ENCODE assay signal across 1 cellular context in the genomic region with DNA sequence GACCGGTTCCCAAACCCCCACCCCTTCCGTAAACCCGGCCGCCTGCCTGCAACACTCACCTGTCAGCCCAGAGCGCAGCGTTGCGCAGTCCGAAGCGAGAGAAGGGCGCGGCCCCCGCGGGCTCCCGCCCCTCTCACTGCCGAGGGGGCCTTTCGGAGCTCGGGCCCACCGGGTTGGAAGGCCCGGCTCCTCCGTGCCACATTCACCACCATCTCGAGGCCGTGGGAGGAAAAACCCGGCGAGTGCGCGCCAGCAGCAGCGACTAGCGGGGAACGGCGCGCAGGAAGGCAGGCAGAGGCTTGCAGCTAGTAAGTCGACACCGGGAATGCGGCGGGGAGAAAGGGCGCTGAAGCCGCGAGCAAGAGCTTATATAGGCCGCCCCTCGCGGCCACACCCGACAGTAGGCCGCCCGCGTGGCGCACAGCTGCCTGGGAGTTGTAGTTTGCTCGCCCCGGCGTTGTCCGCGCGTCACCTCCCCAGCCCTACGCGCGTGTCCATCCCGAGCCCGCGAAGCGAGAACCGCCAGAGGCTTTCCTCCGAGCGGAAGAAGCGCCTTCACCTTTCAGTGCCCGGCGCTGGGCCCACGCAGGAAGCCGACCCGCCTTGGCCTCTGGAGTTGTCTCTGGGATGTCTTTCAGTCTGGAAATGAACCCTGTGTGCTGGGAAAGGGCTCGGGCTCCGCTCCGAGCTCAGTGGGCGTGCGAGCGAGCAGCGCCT.
TF ChIP-seq lines count a peak whose summit lies in the region.

No MANE protein-coding gene starts in this region.

TF ChIP-seq in HepG2, 621 proteins besides CTCF, POLR2A, EP300 and RAD21 (continued from another document and continues in another):
- TF ChIP-seq MIER2 (CRISPR knock-in tag; IDR thresholded peaks at IDR 0.05) (0 out of 2 replicates have a peak, but pooled peaks have one; percentile 48), HOXA9 (CRISPR knock-in tag; IDR thresholded peaks at IDR 0.05; ENCODE audit: borderline replicate concordance) (no peak), ZNF7 (CRISPR knock-in tag; IDR thresholded peaks at IDR 0.05) (0 out of 2 replicates have a peak, but pooled peaks have one; percentile 5), ZNF234 (CRISPR knock-in tag; conservative IDR thresholded peaks at IDR 0.05) (no peak), PAX8 (CRISPR knock-in tag; IDR thresholded peaks at IDR 0.05; ENCODE audit: borderline replicate concordance) (no peak), ZNF343 (CRISPR knock-in tag; IDR thresholded peaks at IDR 0.05) (peak; percentile 71; the same call in 1 of the 2 replicates), YY1 (IDR thresholded peaks at IDR 0.05; ENCODE audit: insufficient read depth, insufficient replicate concordance, low read depth, low read length) (peak; percentile 85), PHF5A (CRISPR knock-in tag; IDR thresholded peaks at IDR 0.05; ENCODE audit: low read depth, unreplicated experiment) (no peak), TARDBP (CRISPR knock-in tag; IDR thresholded peaks at IDR 0.05) (peak; percentile 90), AKAP8 (CRISPR knock-in tag; IDR thresholded peaks at IDR 0.05) (peak; percentile 78), HNRNPK (IDR thresholded peaks at IDR 0.05; ENCODE audit: low read depth, low read length, poor library complexity, severe bottlenecking) (peak; percentile 87), HOXA5 (CRISPR knock-in tag; IDR thresholded peaks at IDR 0.05) (peak; percentile 96), ZNF264 (CRISPR knock-in tag; IDR thresholded peaks at IDR 0.05) (peak; percentile 62; the same call in 1 of the 2 replicates), XBP1 (CRISPR knock-in tag; IDR thresholded peaks at IDR 0.05) (peak; percentile 51), KDM2A (CRISPR knock-in tag; IDR thresholded peaks at IDR 0.05; ENCODE audit: borderline replicate concordance, low read depth) (peak; percentile 90), CCDC6 (CRISPR knock-in tag; IDR thresholded peaks at IDR 0.05) (peak; percentile 98), ZNF746 (CRISPR knock-in tag; IDR thresholded peaks at IDR 0.05) (peak; percentile 80), ZNF180 (CRISPR knock-in tag; IDR thresholded peaks at IDR 0.05; ENCODE audit: borderline replicate concordance, low read depth) (no peak), MYNN (CRISPR knock-in tag; IDR thresholded peaks at IDR 0.05; ENCODE audit: low read depth) (peak; percentile 38; the same call in 1 of the 2 replicates), FOXO1 (CRISPR knock-in tag; IDR thresholded peaks at IDR 0.05) (peak; percentile 76), ZSCAN20 (CRISPR knock-in tag; IDR thresholded peaks at IDR 0.05; ENCODE audit: borderline replicate concordance) (no peak; the same call in 1 of the 2 replicates), ZNF138 (CRISPR knock-in tag; IDR thresholded peaks at IDR 0.05; ENCODE audit: low read depth) (no peak), ZKSCAN8 (CRISPR knock-in tag; IDR thresholded peaks at IDR 0.05; ENCODE audit: borderline replicate concordance) (peak; percentile 52), KLF15 (CRISPR knock-in tag; IDR thresholded peaks at IDR 0.05; ENCODE audit: borderline replicate concordance) (peak; percentile 46; the same call in 1 of the 2 replicates), ZC3H4 (CRISPR knock-in tag; IDR thresholded peaks at IDR 0.05; ENCODE audit: borderline replicate concordance) (0 out of 2 replicates have a peak, but pooled peaks have one; percentile 60), SRY (CRISPR knock-in tag; IDR thresholded peaks at IDR 0.05) (peak; percentile 94), ZNF552 (CRISPR knock-in tag; IDR thresholded peaks at IDR 0.05; ENCODE audit: borderline replicate concordance) (no peak; the same call in 1 of the 2 replicates)
- TF ChIP-seq, protein P1, sequence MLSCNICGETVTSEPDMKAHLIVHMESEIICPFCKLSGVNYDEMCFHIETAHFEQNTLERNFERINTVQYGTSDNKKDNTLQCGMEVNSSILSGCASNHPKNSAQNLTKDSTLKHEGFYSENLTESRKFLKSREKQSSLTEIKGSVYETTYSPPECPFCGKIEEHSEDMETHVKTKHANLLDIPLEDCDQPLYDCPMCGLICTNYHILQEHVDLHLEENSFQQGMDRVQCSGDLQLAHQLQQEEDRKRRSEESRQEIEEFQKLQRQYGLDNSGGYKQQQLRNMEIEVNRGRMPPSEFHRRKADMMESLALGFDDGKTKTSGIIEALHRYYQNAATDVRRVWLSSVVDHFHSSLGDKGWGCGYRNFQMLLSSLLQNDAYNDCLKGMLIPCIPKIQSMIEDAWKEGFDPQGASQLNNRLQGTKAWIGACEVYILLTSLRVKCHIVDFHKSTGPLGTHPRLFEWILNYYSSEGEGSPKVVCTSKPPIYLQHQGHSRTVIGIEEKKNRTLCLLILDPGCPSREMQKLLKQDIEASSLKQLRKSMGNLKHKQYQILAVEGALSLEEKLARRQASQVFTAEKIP (CRISPR knock-in tag; IDR thresholded peaks at IDR 0.05; ENCODE audit: borderline replicate concordance): no peak
- TF ChIP-seq, protein P2, sequence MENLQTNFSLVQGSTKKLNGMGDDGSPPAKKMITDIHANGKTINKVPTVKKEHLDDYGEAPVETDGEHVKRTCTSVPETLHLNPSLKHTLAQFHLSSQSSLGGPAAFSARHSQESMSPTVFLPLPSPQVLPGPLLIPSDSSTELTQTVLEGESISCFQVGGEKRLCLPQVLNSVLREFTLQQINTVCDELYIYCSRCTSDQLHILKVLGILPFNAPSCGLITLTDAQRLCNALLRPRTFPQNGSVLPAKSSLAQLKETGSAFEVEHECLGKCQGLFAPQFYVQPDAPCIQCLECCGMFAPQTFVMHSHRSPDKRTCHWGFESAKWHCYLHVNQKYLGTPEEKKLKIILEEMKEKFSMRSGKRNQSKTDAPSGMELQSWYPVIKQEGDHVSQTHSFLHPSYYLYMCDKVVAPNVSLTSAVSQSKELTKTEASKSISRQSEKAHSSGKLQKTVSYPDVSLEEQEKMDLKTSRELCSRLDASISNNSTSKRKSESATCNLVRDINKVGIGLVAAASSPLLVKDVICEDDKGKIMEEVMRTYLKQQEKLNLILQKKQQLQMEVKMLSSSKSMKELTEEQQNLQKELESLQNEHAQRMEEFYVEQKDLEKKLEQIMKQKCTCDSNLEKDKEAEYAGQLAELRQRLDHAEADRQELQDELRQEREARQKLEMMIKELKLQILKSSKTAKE (CRISPR knock-in tag; IDR thresholded peaks at IDR 0.05; ENCODE audit: borderline replicate concordance): no peak; the same call in 1 of the 2 replicates
- TF ChIP-seq, protein P3, sequence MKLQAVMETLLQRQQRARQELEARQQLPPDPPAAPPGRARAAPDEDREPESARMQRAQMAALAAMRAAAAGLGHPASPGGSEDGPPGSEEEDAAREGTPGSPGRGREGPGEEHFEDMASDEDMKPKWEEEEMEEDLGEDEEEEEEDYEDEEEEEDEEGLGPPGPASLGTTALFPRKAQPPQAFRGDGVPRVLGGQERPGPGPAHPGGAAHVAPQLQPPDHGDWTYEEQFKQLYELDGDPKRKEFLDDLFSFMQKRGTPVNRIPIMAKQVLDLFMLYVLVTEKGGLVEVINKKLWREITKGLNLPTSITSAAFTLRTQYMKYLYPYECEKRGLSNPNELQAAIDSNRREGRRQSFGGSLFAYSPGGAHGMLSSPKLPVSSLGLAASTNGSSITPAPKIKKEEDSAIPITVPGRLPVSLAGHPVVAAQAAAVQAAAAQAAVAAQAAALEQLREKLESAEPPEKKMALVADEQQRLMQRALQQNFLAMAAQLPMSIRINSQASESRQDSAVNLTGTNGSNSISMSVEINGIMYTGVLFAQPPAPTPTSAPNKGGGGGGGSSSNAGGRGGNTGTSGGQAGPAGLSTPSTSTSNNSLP (IDR thresholded peaks at IDR 0.05; ENCODE audit: low read depth, low read length): no peak
- TF ChIP-seq, protein P4, sequence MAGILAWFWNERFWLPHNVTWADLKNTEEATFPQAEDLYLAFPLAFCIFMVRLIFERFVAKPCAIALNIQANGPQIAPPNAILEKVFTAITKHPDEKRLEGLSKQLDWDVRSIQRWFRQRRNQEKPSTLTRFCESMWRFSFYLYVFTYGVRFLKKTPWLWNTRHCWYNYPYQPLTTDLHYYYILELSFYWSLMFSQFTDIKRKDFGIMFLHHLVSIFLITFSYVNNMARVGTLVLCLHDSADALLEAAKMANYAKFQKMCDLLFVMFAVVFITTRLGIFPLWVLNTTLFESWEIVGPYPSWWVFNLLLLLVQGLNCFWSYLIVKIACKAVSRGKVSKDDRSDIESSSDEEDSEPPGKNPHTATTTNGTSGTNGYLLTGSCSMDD (CRISPR knock-in tag; IDR thresholded peaks at IDR 0.05): peak; percentile 60; the same call in 1 of the 2 replicates
- TF ChIP-seq, protein P5, sequence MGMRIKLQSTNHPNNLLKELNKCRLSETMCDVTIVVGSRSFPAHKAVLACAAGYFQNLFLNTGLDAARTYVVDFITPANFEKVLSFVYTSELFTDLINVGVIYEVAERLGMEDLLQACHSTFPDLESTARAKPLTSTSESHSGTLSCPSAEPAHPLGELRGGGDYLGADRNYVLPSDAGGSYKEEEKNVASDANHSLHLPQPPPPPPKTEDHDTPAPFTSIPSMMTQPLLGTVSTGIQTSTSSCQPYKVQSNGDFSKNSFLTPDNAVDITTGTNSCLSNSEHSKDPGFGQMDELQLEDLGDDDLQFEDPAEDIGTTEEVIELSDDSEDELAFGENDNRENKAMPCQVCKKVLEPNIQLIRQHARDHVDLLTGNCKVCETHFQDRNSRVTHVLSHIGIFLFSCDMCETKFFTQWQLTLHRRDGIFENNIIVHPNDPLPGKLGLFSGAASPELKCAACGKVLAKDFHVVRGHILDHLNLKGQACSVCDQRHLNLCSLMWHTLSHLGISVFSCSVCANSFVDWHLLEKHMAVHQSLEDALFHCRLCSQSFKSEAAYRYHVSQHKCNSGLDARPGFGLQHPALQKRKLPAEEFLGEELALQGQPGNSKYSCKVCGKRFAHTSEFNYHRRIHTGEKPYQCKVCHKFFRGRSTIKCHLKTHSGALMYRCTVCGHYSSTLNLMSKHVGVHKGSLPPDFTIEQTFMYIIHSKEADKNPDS (CRISPR knock-in tag; IDR thresholded peaks at IDR 0.05): peak; percentile 75; the same call in 1 of the 2 replicates
- TF ChIP-seq, protein P6, sequence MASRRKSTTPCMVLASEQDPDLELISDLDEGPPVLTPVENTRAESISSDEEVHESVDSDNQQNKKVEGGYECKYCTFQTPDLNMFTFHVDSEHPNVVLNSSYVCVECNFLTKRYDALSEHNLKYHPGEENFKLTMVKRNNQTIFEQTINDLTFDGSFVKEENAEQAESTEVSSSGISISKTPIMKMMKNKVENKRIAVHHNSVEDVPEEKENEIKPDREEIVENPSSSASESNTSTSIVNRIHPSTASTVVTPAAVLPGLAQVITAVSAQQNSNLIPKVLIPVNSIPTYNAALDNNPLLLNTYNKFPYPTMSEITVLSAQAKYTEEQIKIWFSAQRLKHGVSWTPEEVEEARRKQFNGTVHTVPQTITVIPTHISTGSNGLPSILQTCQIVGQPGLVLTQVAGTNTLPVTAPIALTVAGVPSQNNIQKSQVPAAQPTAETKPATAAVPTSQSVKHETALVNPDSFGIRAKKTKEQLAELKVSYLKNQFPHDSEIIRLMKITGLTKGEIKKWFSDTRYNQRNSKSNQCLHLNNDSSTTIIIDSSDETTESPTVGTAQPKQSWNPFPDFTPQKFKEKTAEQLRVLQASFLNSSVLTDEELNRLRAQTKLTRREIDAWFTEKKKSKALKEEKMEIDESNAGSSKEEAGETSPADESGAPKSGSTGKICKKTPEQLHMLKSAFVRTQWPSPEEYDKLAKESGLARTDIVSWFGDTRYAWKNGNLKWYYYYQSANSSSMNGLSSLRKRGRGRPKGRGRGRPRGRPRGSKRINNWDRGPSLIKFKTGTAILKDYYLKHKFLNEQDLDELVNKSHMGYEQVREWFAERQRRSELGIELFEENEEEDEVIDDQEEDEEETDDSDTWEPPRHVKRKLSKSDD (CRISPR knock-in tag; IDR thresholded peaks at IDR 0.05; ENCODE audit: low read depth): peak; percentile 89
- TF ChIP-seq, protein P7, sequence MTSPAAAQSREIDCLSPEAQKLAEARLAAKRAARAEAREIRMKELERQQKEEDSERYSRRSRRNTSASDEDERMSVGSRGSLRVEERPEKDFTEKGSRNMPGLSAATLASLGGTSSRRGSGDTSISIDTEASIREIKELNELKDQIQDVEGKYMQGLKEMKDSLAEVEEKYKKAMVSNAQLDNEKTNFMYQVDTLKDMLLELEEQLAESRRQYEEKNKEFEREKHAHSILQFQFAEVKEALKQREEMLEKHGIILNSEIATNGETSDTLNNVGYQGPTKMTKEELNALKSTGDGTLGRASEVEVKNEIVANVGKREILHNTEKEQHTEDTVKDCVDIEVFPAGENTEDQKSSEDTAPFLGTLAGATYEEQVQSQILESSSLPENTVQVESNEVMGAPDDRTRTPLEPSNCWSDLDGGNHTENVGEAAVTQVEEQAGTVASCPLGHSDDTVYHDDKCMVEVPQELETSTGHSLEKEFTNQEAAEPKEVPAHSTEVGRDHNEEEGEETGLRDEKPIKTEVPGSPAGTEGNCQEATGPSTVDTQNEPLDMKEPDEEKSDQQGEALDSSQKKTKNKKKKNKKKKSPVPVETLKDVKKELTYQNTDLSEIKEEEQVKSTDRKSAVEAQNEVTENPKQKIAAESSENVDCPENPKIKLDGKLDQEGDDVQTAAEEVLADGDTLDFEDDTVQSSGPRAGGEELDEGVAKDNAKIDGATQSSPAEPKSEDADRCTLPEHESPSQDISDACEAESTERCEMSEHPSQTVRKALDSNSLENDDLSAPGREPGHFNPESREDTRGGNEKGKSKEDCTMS (CRISPR knock-in tag; conservative IDR thresholded peaks at IDR 0.05): no peak
- TF ChIP-seq, protein P8, sequence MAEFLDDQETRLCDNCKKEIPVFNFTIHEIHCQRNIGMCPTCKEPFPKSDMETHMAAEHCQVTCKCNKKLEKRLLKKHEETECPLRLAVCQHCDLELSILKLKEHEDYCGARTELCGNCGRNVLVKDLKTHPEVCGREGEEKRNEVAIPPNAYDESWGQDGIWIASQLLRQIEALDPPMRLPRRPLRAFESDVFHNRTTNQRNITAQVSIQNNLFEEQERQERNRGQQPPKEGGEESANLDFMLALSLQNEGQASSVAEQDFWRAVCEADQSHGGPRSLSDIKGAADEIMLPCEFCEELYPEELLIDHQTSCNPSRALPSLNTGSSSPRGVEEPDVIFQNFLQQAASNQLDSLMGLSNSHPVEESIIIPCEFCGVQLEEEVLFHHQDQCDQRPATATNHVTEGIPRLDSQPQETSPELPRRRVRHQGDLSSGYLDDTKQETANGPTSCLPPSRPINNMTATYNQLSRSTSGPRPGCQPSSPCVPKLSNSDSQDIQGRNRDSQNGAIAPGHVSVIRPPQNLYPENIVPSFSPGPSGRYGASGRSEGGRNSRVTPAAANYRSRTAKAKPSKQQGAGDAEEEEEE (CRISPR knock-in tag; IDR thresholded peaks at IDR 0.05; ENCODE audit: borderline replicate concordance): peak; percentile 71; the same call in 1 of the 2 replicates
- TF ChIP-seq, protein P9, sequence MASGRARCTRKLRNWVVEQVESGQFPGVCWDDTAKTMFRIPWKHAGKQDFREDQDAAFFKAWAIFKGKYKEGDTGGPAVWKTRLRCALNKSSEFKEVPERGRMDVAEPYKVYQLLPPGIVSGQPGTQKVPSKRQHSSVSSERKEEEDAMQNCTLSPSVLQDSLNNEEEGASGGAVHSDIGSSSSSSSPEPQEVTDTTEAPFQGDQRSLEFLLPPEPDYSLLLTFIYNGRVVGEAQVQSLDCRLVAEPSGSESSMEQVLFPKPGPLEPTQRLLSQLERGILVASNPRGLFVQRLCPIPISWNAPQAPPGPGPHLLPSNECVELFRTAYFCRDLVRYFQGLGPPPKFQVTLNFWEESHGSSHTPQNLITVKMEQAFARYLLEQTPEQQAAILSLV (CRISPR knock-in tag; IDR thresholded peaks at IDR 0.05; ENCODE audit: borderline replicate concordance): peak; percentile 84; the same call in 1 of the 2 replicates
- TF ChIP-seq, protein P10, sequence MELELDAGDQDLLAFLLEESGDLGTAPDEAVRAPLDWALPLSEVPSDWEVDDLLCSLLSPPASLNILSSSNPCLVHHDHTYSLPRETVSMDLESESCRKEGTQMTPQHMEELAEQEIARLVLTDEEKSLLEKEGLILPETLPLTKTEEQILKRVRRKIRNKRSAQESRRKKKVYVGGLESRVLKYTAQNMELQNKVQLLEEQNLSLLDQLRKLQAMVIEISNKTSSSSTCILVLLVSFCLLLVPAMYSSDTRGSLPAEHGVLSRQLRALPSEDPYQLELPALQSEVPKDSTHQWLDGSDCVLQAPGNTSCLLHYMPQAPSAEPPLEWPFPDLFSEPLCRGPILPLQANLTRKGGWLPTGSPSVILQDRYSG (CRISPR knock-in tag; IDR thresholded peaks at IDR 0.05): no peak
